8 cellular contexts compared by ENCODE assay signal in genomic region chr18:2905802-2906521, GRCh38. TPM values are rescaled to one million over a fixed set of nuclear protein-coding genes. Genes with fewer than 3 reads are reported as not detected.
DNase-seq lines count a peak whose midpoint lies in the region; ATAC-seq and TF ChIP-seq lines count a peak whose summit lies in the region.

No MANE protein-coding gene starts in this region.

- H3K27me3 ChIP-seq in Panc1 (ENCODE audit: control insufficient read depth, insufficient read depth, low read length) (peaks cover 8% of the 10 kb centered on the region), adipocyte (replicated peaks; ENCODE audit: control insufficient read depth, insufficient read depth, low read length) (no peaks in the 10 kb centered on the region), iPS-18a (ENCODE audit: control insufficient read depth, insufficient read depth, low read length) (peaks cover 14% of the 10 kb centered on the region), spleen (replicated peaks in 1 of 7) (no peaks in the 10 kb centered on the region)

- no peak for TF ChIP-seq CTCF in Panc1 (IDR thresholded peaks at IDR 0.05)
- TF ChIP-seq CTCF in spleen (IDR thresholded peaks at IDR 0.05 in 8 of 11, conservative IDR thresholded peaks at IDR 0.05 in 3 of 11) = no peak

- ATAC-seq in HG02973 (IDR thresholded peaks at IDR 0.05; ENCODE audit: unreplicated experiment) (peak; percentile 36), Panc1 (peak; percentile 78)

- intact Hi-C loops in Panc1 (cut with micrococcal nuclease; ENCODE audit: unreplicated experiment) = no loop called here
- intact Hi-C loops in spleen (cut with DNase I; ENCODE audit: low total_unique reads) = no loop called here

- POLR2A ChIA-PET in Panc1 (lab: Charles Lee) = no interaction called here

- H3K4me1 ChIP-seq in Panc1 (ENCODE audit: control insufficient read depth, insufficient read depth, low read length) (no peaks in the 10 kb centered on the region), adipocyte (ENCODE audit: control insufficient read depth, insufficient read depth, low read length) (peaks cover 27% of the 10 kb centered on the region), iPS-18a (ENCODE audit: control insufficient read depth, low read depth, low read length) (no peaks in the 10 kb centered on the region), spleen (peaks cover 4 to 56% (median 37%) of the 10 kb centered on the region in 6 donors)

- H3K9ac ChIP-seq in adipocyte (ENCODE audit: low read length) (peak overlapping the region; percentile 84), iPS-18a (ENCODE audit: low read length) (peak overlapping the region; percentile 56)

- DNase-seq in activated CD4-positive, alpha-beta T cell treated with anti-CD3 and anti-CD28 coated beads for 48 hours = peak; percentile 64
- DNase-seq in activated CD4-positive, alpha-beta T cell treated with anti-CD3 and anti-CD28 coated beads for 1 hour = no peak
- DNase-seq in Panc1 (ENCODE audit: low read depth, low spot score) (no peak), adipocyte (ENCODE audit: low read depth) (no peak), spleen (peak; percentile 87), RPMI8226 (no peak)

- H3K4me3 ChIP-seq in Panc1 (ENCODE audit: low read depth in 2 of 2, low read length in 2 of 2) (peak overlapping the region; percentile 57 to 61), adipocyte (ENCODE audit: low read length) (peak overlapping the region; percentile 76), iPS-18a (ENCODE audit: low read length) (peak overlapping the region; percentile 77), spleen (peak overlapping the region; percentile 54 to 89 (median 66))

- CTCF ChIA-PET in Panc1 (lab: Charles Lee) = interaction anchor here (0.7 kb wide), 1 partner anchor 63 kb away, joined by 3 read pairs; no protein-coding TSS in a partner anchor

- H3K36me3 ChIP-seq in Panc1 (ENCODE audit: control insufficient read depth, insufficient read depth, low read length) (peaks cover 2% of the 10 kb centered on the region; the same call in 1 of the 2 replicates), adipocyte (ENCODE audit: control insufficient read depth, insufficient read depth, low read length, severe bottlenecking) (peaks cover 10% of the 10 kb centered on the region), iPS-18a (ENCODE audit: control insufficient read depth, low read depth, low read length) (peaks cover 6% of the 10 kb centered on the region), spleen (peaks cover 0 to 29% (median 17%) of the 10 kb centered on the region in 6 donors)

- TF ChIP-seq POLR2A in spleen (IDR thresholded peaks at IDR 0.05) = no peak

- 11 to 39% (median 12%) methylated on average over 21 to 68 of the region's 68 CpGs for WGBS in spleen, 5 donors

- no TSS peak for BruUV-seq in Panc1 (replicated peaks; lab: Mats Ljungman, UMichigan)

- in situ Hi-C loops in Panc1 (cut with HindIII; ENCODE audit: low pct_unique_long_range_greater_than_20kb, low sequenced_read_pairs) = no loop called here

- H3K27ac ChIP-seq in Panc1 (ENCODE audit: low read length) (peak overlapping the region; percentile 66), iPS-18a (ENCODE audit: low read length) (no peak overlapping the region), spleen (peak overlapping the region; percentile 37 to 86 (median 82))

- H3K9me3 ChIP-seq in Panc1 (ENCODE audit: control insufficient read depth, insufficient read depth, low read depth, low read length) (no peaks in the 10 kb centered on the region), adipocyte (ENCODE audit: control insufficient read depth, low read length) (no peaks in the 10 kb centered on the region), iPS-18a (ENCODE audit: control insufficient read depth, low read depth, low read length) (no peaks in the 10 kb centered on the region), spleen (no peaks in the 10 kb centered on the region)

RNA-seq across cellular contexts. Expression of gene EMILIN2, which starts 59.2 kb away (rescaled TPM):
- total RNA-seq in Panc1 (2021; ENCODE audit: unreplicated experiment) (18.3 TPM), spleen (10 to 100 TPM; 12.1 to 47.7 (median 28.1) TPM)
- polyA plus RNA-seq in Panc1 (2012; ENCODE audit: insufficient read length) = 12.8 TPM
- polyA plus RNA-seq in spleen = 10 to 100 TPM in 2 of 3 donors, 1 to 10 TPM in 1; 7.5 to 20.3 (median 16.9) TPM

Comparison
In these comparisons a context has a peak if more than half of its experiments do, and no peak if none do; other contexts are left out.
1. DNase-seq: peak in activated CD4-positive, alpha-beta T cell treated with anti-CD3 and anti-CD28 coated beads for 48 hours (single experiment) and spleen (single experiment); none in activated CD4-positive, alpha-beta T cell treated with anti-CD3 and anti-CD28 coated beads for 1 hour (single experiment), Panc1 (single experiment), adipocyte (single experiment) and RPMI8226 (single experiment).
2. Peak in every context shown above with its lines, with median percentiles within 50 percentile points of each other: H3K4me3 ChIP-seq.